In the genomic region with DNA sequence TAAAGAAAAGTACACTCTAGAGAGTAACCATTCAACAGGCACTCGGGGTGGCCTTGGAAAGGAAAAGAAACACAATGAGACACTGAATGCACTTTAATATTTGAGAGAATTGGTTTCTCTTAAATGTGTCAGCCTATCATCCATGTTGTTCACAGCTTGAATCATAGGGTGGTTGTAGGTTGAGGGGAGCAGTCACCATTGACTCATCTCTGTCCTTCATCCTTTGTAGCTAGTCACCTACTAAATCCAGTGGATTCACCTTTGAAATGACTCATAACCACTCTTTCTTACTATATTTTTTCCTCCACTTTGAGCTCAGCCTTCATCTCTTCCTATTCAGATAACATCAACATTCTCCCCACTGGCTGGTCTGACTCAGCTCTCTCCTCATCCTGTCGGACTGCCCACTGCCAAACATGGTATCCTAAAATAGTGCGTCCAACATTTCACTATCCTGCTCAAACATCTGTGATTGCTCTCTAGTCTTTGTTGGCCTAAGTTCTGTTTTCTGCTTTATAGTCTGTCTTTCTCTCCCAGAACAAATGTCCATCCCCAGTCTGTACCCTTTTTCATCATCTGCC, we compare ENCODE assay signal across 8 cellular contexts.
DNase-seq lines count a peak whose midpoint lies in the region; ATAC-seq and TF ChIP-seq lines count a peak whose summit lies in the region.

No MANE protein-coding gene starts in this region.

- peak; percentile 94 for DNase-seq in GM23248
- DNase-seq in PC-3 = peak; percentile 97
- peak; percentile 25 for DNase-seq in brain pericyte (ENCODE audit: low read depth, low spot score)
- peak in 3 of 4 experiments; percentile 4 to 36 (median 5) for DNase-seq in stimulated activated CD4-positive, alpha-beta T cell treated with anti-CD3 and anti-CD28 coated beads, Interleukin-1b, Interleukin-23, amount 100 ng/mL, for 24 hours (ENCODE audit: low read depth in 4 of 4, low spot score in 1 of 4)
- no peak for DNase-seq in WERI-Rb-1
- no peak for DNase-seq in BE2C

- no peaks in the 10 kb centered on the region for H3K9me3 ChIP-seq in GM23248 (ENCODE audit: low read depth)
- no peaks in the 10 kb centered on the region for H3K9me3 ChIP-seq in PC-3 (ENCODE audit: low read length)
- H3K9me3 ChIP-seq in WERI-Rb-1 (ENCODE audit: severe bottlenecking) = no peaks in the 10 kb centered on the region
- no peaks in the 10 kb centered on the region for H3K9me3 ChIP-seq in BE2C

- peak overlapping the region; percentile 4; the same call in 1 of the 2 replicates for H2AFZ ChIP-seq in GM23248
- peak overlapping the region; percentile 41; the same call in 1 of the 2 replicates for H2AFZ ChIP-seq in PC-3 (ENCODE audit: low read length)

- 0 to 1% methylated on average over 3 of the region's 3 CpGs for WGBS in GM23248 (ENCODE audit: low coverage in 1 of 2, low lambda C conversion rate in 2 of 2, missing lambda C conversion rate in 2 of 2), 2 experiments

- H3K9ac ChIP-seq in GM23248 (0 out of 2 replicates have a peak overlapping the region, but pooled peaks have one; percentile 7), PC-3 (ENCODE audit: low read length) (peak overlapping the region; percentile 65)

- no peaks in the 10 kb centered on the region for H3K36me3 ChIP-seq in GM23248 (ENCODE audit: low read depth)
- H3K36me3 ChIP-seq in PC-3 (ENCODE audit: low read depth, low read length) = no peaks in the 10 kb centered on the region
- H3K36me3 ChIP-seq in WERI-Rb-1 = no peaks in the 10 kb centered on the region
- H3K36me3 ChIP-seq in BE2C = no peaks in the 10 kb centered on the region

- H4K20me1 ChIP-seq in GM23248 (ENCODE audit: insufficient read depth) = no peaks in the 10 kb centered on the region
- H4K20me1 ChIP-seq in PC-3 (ENCODE audit: low read length) = no peaks in the 10 kb centered on the region

- H3K9me2 ChIP-seq in GM23248 (ENCODE audit: insufficient read depth) (no peaks in the 10 kb centered on the region), PC-3 (replicated peaks; ENCODE audit: low read length) (no peaks in the 10 kb centered on the region)

- H3K4me2 ChIP-seq in GM23248 (ENCODE audit: unreplicated experiment) (peak overlapping the region; percentile 58), PC-3 (ENCODE audit: low read length) (peak overlapping the region; percentile 66)

- H3K27ac ChIP-seq in GM23248 (peak overlapping the region; percentile 75), PC-3 (ENCODE audit: low read length) (peak overlapping the region; percentile 96), WERI-Rb-1 (no peak overlapping the region)

- POLR2A ChIA-PET in PC-3 (lab: Charles Lee; ENCODE audit: unreplicated experiment) = interaction anchor here (0.6 kb wide), 1 partner anchor 134 kb away, joined by 8 read pairs; no protein-coding TSS in a partner anchor

- H3F3A ChIP-seq in GM23248 (ENCODE audit: insufficient read depth) (peaks cover 32% of the 10 kb centered on the region), PC-3 (ENCODE audit: low read length, unreplicated experiment) (peaks cover 4% of the 10 kb centered on the region)

- in situ Hi-C loops in GM23248 (cut with MboI) = no loop called here

- H3K79me2 ChIP-seq in GM23248 (ENCODE audit: insufficient read depth) (no peaks in the 10 kb centered on the region), PC-3 (ENCODE audit: low read length) (no peaks in the 10 kb centered on the region)

- intact Hi-C loops in PC-3 (cut with micrococcal nuclease) = loop anchor here (1.0 kb wide), 1 partner anchor 302 kb away; no protein-coding TSS in a partner anchor

- H3K4me1 ChIP-seq in GM23248 (ENCODE audit: insufficient read depth) (peaks cover 38% of the 10 kb centered on the region), PC-3 (ENCODE audit: insufficient read depth, low read length) (peaks cover 44% of the 10 kb centered on the region), BE2C (no peaks in the 10 kb centered on the region)

- TF ChIP-seq CTCF in PC-3 (conservative IDR thresholded peaks at IDR 0.05; ENCODE audit: low read depth, low read length) = no peak
- no peak for TF ChIP-seq CTCF in WERI-Rb-1 (IDR thresholded peaks at IDR 0.05; ENCODE audit: low read depth, low read length)
- no peak for TF ChIP-seq CTCF in BE2C (IDR thresholded peaks at IDR 0.05; ENCODE audit: low read depth, low read length)

- H3K4me3 ChIP-seq in GM23248 (no peak overlapping the region), PC-3 (ENCODE audit: low read length) (peak overlapping the region; percentile 20), WERI-Rb-1 (ENCODE audit: low read depth, low read length) (no peak overlapping the region), BE2C (ENCODE audit: low read depth, low read length) (no peak overlapping the region)

- CTCF ChIA-PET in PC-3 (lab: Charles Lee) = interaction anchor here (0.7 kb wide), 1 partner anchor 143 kb away, joined by 4 read pairs; no protein-coding TSS in a partner anchor

- no TSS peak for BruUV-seq in PC-3 (replicated peaks; lab: Mats Ljungman, UMichigan)

- ATAC-seq in PC-3 = peak; percentile 96
- ATAC-seq in HG03280 (IDR thresholded peaks at IDR 0.05; ENCODE audit: unreplicated experiment) = no peak
- ATAC-seq in GM19035 (IDR thresholded peaks at IDR 0.05; ENCODE audit: unreplicated experiment) = no peak

- H3K27me3 ChIP-seq in GM23248 (replicated peaks; ENCODE audit: insufficient read depth) (no peaks in the 10 kb centered on the region), PC-3 (ENCODE audit: low read length) (no peaks in the 10 kb centered on the region), WERI-Rb-1 (ENCODE audit: insufficient read depth, low read depth, severe bottlenecking) (no peaks in the 10 kb centered on the region), BE2C (no peaks in the 10 kb centered on the region)

Comparison
In these comparisons a context has a peak if more than half of its experiments do, and no peak if none do; other contexts are left out.
1. DNase-seq: peak in GM23248 (single experiment), PC-3 (single experiment), brain pericyte (single experiment) and stimulated activated CD4-positive, alpha-beta T cell treated with anti-CD3 and anti-CD28 coated beads, Interleukin-1b, Interleukin-23, amount 100 ng/mL, for 24 hours (3 of 4); none in WERI-Rb-1 (single experiment) and BE2C (single experiment).